Comparison of ENCODE assay signal across 7 cellular contexts in genomic region chr1:247171443-247171842, GRCh38. TPM values are rescaled to one million over a fixed set of nuclear protein-coding genes. Genes with fewer than 3 reads are reported as not detected.
A peak's percentile ranks its signal among the peaks of the same experiment; 100 is the strongest.
DNase-seq lines count a peak whose midpoint lies in the region; ATAC-seq and TF ChIP-seq lines count a peak whose summit lies in the region.
"Not testable (repeated sequence)": the region's sequence is repeated elsewhere in the genome, so short reads cannot be mapped to it uniquely, and the experiment has no call there.

No MANE protein-coding gene starts in this region.

- no CpG with 5 or more reads among the region's 46 CpGs for WGBS in mammary epithelial cell (ENCODE audit: low coverage, missing lambda C conversion rate)

- not testable (repeated sequence) for H3K9me2 ChIP-seq in PC-9 (ENCODE audit: insufficient read depth)

- H3K9me3 ChIP-seq in PC-9 (ENCODE audit: insufficient read depth, low read depth); mammary epithelial cell (replicated peaks; ENCODE audit: insufficient read depth, low read length): not testable (repeated sequence)

- H3K4me2 ChIP-seq in PC-9; mammary epithelial cell (ENCODE audit: insufficient read depth, low read depth, low read length): not testable (repeated sequence)

- peaks cover 14 to 36% (median 23%) of the 10 kb centered on the region in 3 donors for H3K4me1 Mint-ChIP-seq in naive B cell

- not testable (repeated sequence) for H3K27ac Mint-ChIP-seq in naive B cell

- not testable (repeated sequence) for H3K27me3 ChIP-seq in PC-9 (ENCODE audit: insufficient read depth, low read depth); mammary epithelial cell (ENCODE audit: insufficient read depth, low read length)

- not testable (repeated sequence) for H3K36me3 ChIP-seq in PC-9 (ENCODE audit: low read depth); mammary epithelial cell (ENCODE audit: insufficient read depth, low read length)

- H4K20me1 ChIP-seq in PC-9 (ENCODE audit: insufficient read depth); mammary epithelial cell (ENCODE audit: insufficient read depth, low read length): not testable (repeated sequence)

- not testable (repeated sequence) for H3K4me1 ChIP-seq in PC-9 (replicated peaks; ENCODE audit: insufficient read depth); mammary epithelial cell (ENCODE audit: insufficient read depth, low read length)

- BruUV-seq in PC-9 (replicated peaks; lab: Mats Ljungman, UMichigan) (TSS peak; percentile 73), mammary epithelial cell (replicated peaks; lab: Mats Ljungman, UMichigan) (TSS peak; percentile 62)

- not testable (repeated sequence) for H3K9ac ChIP-seq in mammary epithelial cell (ENCODE audit: insufficient read depth, low read length)

- H3K4me3 ChIP-seq in PC-9; mammary epithelial cell (replicated peaks in 1 of 3; ENCODE audit: insufficient read depth in 1 of 3, low read depth in 2 of 3, low read length in 3 of 3): not testable (repeated sequence)

- in situ Hi-C loops in mammary epithelial cell (cut with MboI; ENCODE audit: low sequenced_read_pairs in 2 of 2) = not testable (repeated sequence)

- not testable (repeated sequence) for TF ChIP-seq CTCF in PC-9 (conservative IDR thresholded peaks at IDR 0.05); mammary epithelial cell (conservative IDR thresholded peaks at IDR 0.05 in 1 of 2, IDR thresholded peaks at IDR 0.05 in 1 of 2; ENCODE audit: extremely low read depth in 1 of 2, insufficient read depth in 1 of 2, low read depth in 1 of 2, low read length in 2 of 2)

- H3K36me3 Mint-ChIP-seq in naive B cell = not testable (repeated sequence)

- dilution Hi-C loops in mammary epithelial cell (cut with HindIII; ENCODE audit: low sequenced_read_pairs) = not testable (repeated sequence)

- intact Hi-C loops in PC-9 (cut with micrococcal nuclease; ENCODE audit: unreplicated experiment); mammary epithelial cell (cut with micrococcal nuclease): not testable (repeated sequence)

- not testable (repeated sequence) for H3K4me3 Mint-ChIP-seq in naive B cell

- POLR2A ChIA-PET in PC-9 (lab: Charles Lee; ENCODE audit: unreplicated experiment) = not testable (repeated sequence)

- ATAC-seq in GM18873 (IDR thresholded peaks at IDR 0.05; ENCODE audit: low FRiP score, unreplicated experiment) (peak; percentile 21), GM21390 (IDR thresholded peaks at IDR 0.05; ENCODE audit: unreplicated experiment) (peak; percentile 46), HG02763 (IDR thresholded peaks at IDR 0.05; ENCODE audit: unreplicated experiment) (peak; percentile 53), HG03139 (IDR thresholded peaks at IDR 0.05; ENCODE audit: unreplicated experiment) (peak; percentile 45), naive B cell (ENCODE audit: low read depth in 2 of 2) (peak; percentile 48 to 49)

- H2AFZ ChIP-seq in PC-9; mammary epithelial cell (ENCODE audit: low read depth, low read length): not testable (repeated sequence)

- CTCF ChIA-PET in PC-9 (lab: Charles Lee); mammary epithelial cell (lab: Charles Lee; ENCODE audit: low non-redundant PET): not testable (repeated sequence)

- H3K9me3 Mint-ChIP-seq in naive B cell = peaks cover 0 to 21% (median 6%) of the 10 kb centered on the region in 7 donors

- H3K27ac ChIP-seq in PC-9; mammary epithelial cell (ENCODE audit: insufficient read depth, low read depth, low read length): not testable (repeated sequence)

- not testable (repeated sequence) for DNase-seq in PC-9, mammary epithelial cell, naive B cell

- H3K79me2 ChIP-seq in PC-9 (ENCODE audit: low read depth) = not testable (repeated sequence)
- peaks cover 29% of the 10 kb centered on the region for H3K79me2 ChIP-seq in mammary epithelial cell (ENCODE audit: insufficient read depth, low read length)

- not testable (repeated sequence) for H3K27me3 Mint-ChIP-seq in naive B cell

- not testable (repeated sequence) for H3F3A ChIP-seq in PC-9 (ENCODE audit: insufficient read depth, low read depth)

RNA-seq across cellular contexts. Expression of gene ZNF124, which starts 0.4 kb away (rescaled TPM):
- total RNA-seq in PC-9 (2021) = 9.5 and 10.1 TPM in 2 replicates
- 10 to 100 TPM in 1 of 2 donors, 1 to 10 TPM in 1; 8.2 to 39.5 TPM for total RNA-seq in mammary epithelial cell
- polyA plus RNA-seq in mammary epithelial cell = 3.2 TPM
- not detected for polyA minus RNA-seq in mammary epithelial cell
- 10 to 100 TPM in 5 of 6 donors, 1 to 10 TPM in 1; 7.9 to 17.5 (median 10.6) TPM for polyA plus RNA-seq in naive B cell (ENCODE audit: low read depth in 6 of 6)
